Comparison of ENCODE assay signal across 18 cellular contexts in genomic region chr10:6138456-6138855, GRCh38. TPM values are rescaled to one million over a fixed set of nuclear protein-coding genes. Genes with fewer than 3 reads are reported as not detected.
DNase-seq lines count a peak whose midpoint lies in the region; ATAC-seq and TF ChIP-seq lines count a peak whose summit lies in the region.
"Had no signal": no experiment of that assay in that cellular context is flagged by ENCODE, and none has a peak within 500 bp of the region (broad histone marks: within the 10 kb centered on the region; RNA-seq: fewer than 3 reads in every experiment).

No MANE protein-coding gene starts in this region.

- ATAC-seq in T-helper 17 cell: no peak
- ATAC-seq: CD8-positive, alpha-beta T cell; HepG2 had no signal

- H3K4me3 ChIP-seq in sigmoid colon: no peak overlapping the region
- H3K4me3 ChIP-seq: BLaER1 treated with 17β-estradiol and CSF1 and Interleukin-3, amounts not matched to agents 10 nM and 100 nM; GM23248; HAP-1 had no signal

- no peaks in the 10 kb centered on the region for H3K4me1 ChIP-seq in sigmoid colon
- H3K4me1 ChIP-seq: HAP-1 had no signal

- POLR2A ChIA-PET in activated CD4-positive, alpha-beta memory T cell treated with anti-CD3 and anti-CD28 coated beads for 36 hours (lab: Charles Lee): no interaction called here
- POLR2A ChIA-PET in activated CD4-positive, alpha-beta memory T cell treated with anti-CD3 and anti-CD28 coated beads, Interleukin-2, amount 10 ng/mL, durations not matched to agents 7 days and 5 days (lab: Charles Lee): interaction anchor here (1.4 to 1.5 kb wide), 2 partner anchors 10 to 29 kb away, joined by 3 to 5 read pairs; no protein-coding TSS in a partner anchor

- H3K4me1 Mint-ChIP-seq in activated CD4-positive, alpha-beta memory T cell treated with anti-CD3 and anti-CD28 coated beads for 36 hours (ENCODE audit: low read depth): peaks cover 82% of the 10 kb centered on the region
- H3K4me1 Mint-ChIP-seq in activated CD4-positive, alpha-beta memory T cell treated with anti-CD3 and anti-CD28 coated beads, Interleukin-2, amount 10 ng/mL, durations not matched to agents 7 days and 5 days: peaks cover 84% of the 10 kb centered on the region
- peaks cover 67% of the 10 kb centered on the region for H3K4me1 Mint-ChIP-seq in T-helper 17 cell

- WGBS in sigmoid colon, 2 donors: 95 to 96% methylated on average over 11 of the region's 11 CpGs

- TF ChIP-seq CTCF in sigmoid colon (IDR thresholded peaks at IDR 0.05): no peak

- no peaks in the 10 kb centered on the region for H3K36me3 Mint-ChIP-seq in activated CD4-positive, alpha-beta memory T cell treated with anti-CD3 and anti-CD28 coated beads for 36 hours
- no peaks in the 10 kb centered on the region for H3K36me3 Mint-ChIP-seq in activated CD4-positive, alpha-beta memory T cell treated with anti-CD3 and anti-CD28 coated beads, Interleukin-2, amount 10 ng/mL, durations not matched to agents 7 days and 5 days (ENCODE audit: low read depth)
- no peaks in the 10 kb centered on the region for H3K36me3 Mint-ChIP-seq in T-helper 17 cell (ENCODE audit: low read depth)
- H3K36me3 Mint-ChIP-seq: CD8-positive, alpha-beta T cell had no signal

- H3K9me3 ChIP-seq in T-helper 17 cell (ENCODE audit: control insufficient read depth, low read length, poor library complexity, severe bottlenecking): no peaks in the 10 kb centered on the region
- no peaks in the 10 kb centered on the region for H3K9me3 ChIP-seq in sigmoid colon
- H3K9me3 ChIP-seq: BLaER1 treated with 17β-estradiol and CSF1 and Interleukin-3, amounts not matched to agents 10 nM and 100 nM; HAP-1 had no signal

- no peak overlapping the region for H3K27ac ChIP-seq in sigmoid colon
- H3K27ac ChIP-seq: BLaER1 treated with 17β-estradiol and CSF1 and Interleukin-3, amounts not matched to agents 10 nM and 100 nM; GM23248 had no signal

- CTCF ChIA-PET in activated CD4-positive, alpha-beta memory T cell treated with anti-CD3 and anti-CD28 coated beads for 36 hours (lab: Charles Lee): interaction anchor here (0.6 to 1.6 kb wide), 4 partner anchors 12 to 443 kb away, joined by 3 to 5 read pairs (median 3); partner anchors contain the start of gene PFKFB3
- CTCF ChIA-PET in activated CD4-positive, alpha-beta memory T cell treated with anti-CD3 and anti-CD28 coated beads, Interleukin-2, amount 10 ng/mL, durations not matched to agents 7 days and 5 days (lab: Charles Lee): interaction anchor here (0.6 to 1.9 kb wide), 2 partner anchors 33 to 130 kb away, joined by 3 to 6 read pairs; no protein-coding TSS in a partner anchor

- no peak for TF ChIP-seq POLR2A in sigmoid colon (IDR thresholded peaks at IDR 0.05)

- TF ChIP-seq EP300 in sigmoid colon (IDR thresholded peaks at IDR 0.05): no peak

- in situ Hi-C loops in ACHN (cut with HindIII; ENCODE audit: low pct_ligation_motif_present, low pct_unique_long_range_greater_than_20kb, low sequenced_read_pairs): no loop called here

- DNase-seq in activated CD4-positive, alpha-beta memory T cell treated with anti-CD3 and anti-CD28 coated beads for 36 hours: no peak
- no peak for DNase-seq in activated CD4-positive, alpha-beta memory T cell treated with anti-CD3 and anti-CD28 coated beads, Interleukin-2, amount 10 ng/mL, durations not matched to agents 7 days and 5 days
- DNase-seq in T-helper 17 cell (no peak), dermis microvascular lymphatic vessel endothelial cell (ENCODE audit: low read depth in 2 of 2) (peak; percentile 85 to 94), sigmoid colon (peak; percentile 17), nucleus accumbens (lab: John Stamatoyannopoulos, UW) (no peak), ACHN (no peak)
- no peak for DNase-seq in activated CD4-positive, alpha-beta T cell treated with anti-CD3 and anti-CD28 coated beads, Interleukin-2, amount 50 U/mL, for 48 hours
- DNase-seq: 8988T; Calu3; CD8-positive, alpha-beta T cell; DMS79 treated with DMSO at 0.1 percent for 48 hours; GF-D8; GM23248 had no signal

- H3K27me3 ChIP-seq in sigmoid colon: peaks cover 0 to 44% (median 0%) of the 10 kb centered on the region in 3 donors

- H3K36me3 ChIP-seq in sigmoid colon: no peaks in the 10 kb centered on the region
- H3K36me3 ChIP-seq: BLaER1 treated with 17β-estradiol and CSF1 and Interleukin-3, amounts not matched to agents 10 nM and 100 nM; HAP-1 had no signal

- H3K9me3 Mint-ChIP-seq in activated CD4-positive, alpha-beta memory T cell treated with anti-CD3 and anti-CD28 coated beads for 36 hours: no peaks in the 10 kb centered on the region
- H3K9me3 Mint-ChIP-seq in activated CD4-positive, alpha-beta memory T cell treated with anti-CD3 and anti-CD28 coated beads, Interleukin-2, amount 10 ng/mL, durations not matched to agents 7 days and 5 days: no peaks in the 10 kb centered on the region
- H3K9me3 Mint-ChIP-seq: CD8-positive, alpha-beta T cell had no signal

- no peak overlapping the region for H3K4me3 Mint-ChIP-seq in activated CD4-positive, alpha-beta memory T cell treated with anti-CD3 and anti-CD28 coated beads for 36 hours
- H3K4me3 Mint-ChIP-seq in activated CD4-positive, alpha-beta memory T cell treated with anti-CD3 and anti-CD28 coated beads, Interleukin-2, amount 10 ng/mL, durations not matched to agents 7 days and 5 days: no peak overlapping the region
- H3K4me3 Mint-ChIP-seq in T-helper 17 cell: no peak overlapping the region
- H3K4me3 Mint-ChIP-seq: B cell; CD8-positive, alpha-beta T cell had no signal

- peaks cover 10% of the 10 kb centered on the region for H3K27me3 Mint-ChIP-seq in activated CD4-positive, alpha-beta memory T cell treated with anti-CD3 and anti-CD28 coated beads for 36 hours
- H3K27me3 Mint-ChIP-seq in activated CD4-positive, alpha-beta memory T cell treated with anti-CD3 and anti-CD28 coated beads, Interleukin-2, amount 10 ng/mL, durations not matched to agents 7 days and 5 days: peaks cover 27% of the 10 kb centered on the region
- H3K27me3 Mint-ChIP-seq in T-helper 17 cell: no peaks in the 10 kb centered on the region

- peak overlapping the region; percentile 25 for H3K27ac Mint-ChIP-seq in activated CD4-positive, alpha-beta memory T cell treated with anti-CD3 and anti-CD28 coated beads for 36 hours
- H3K27ac Mint-ChIP-seq in activated CD4-positive, alpha-beta memory T cell treated with anti-CD3 and anti-CD28 coated beads, Interleukin-2, amount 10 ng/mL, durations not matched to agents 7 days and 5 days: no peak overlapping the region
- peak overlapping the region; percentile 97 for H3K27ac Mint-ChIP-seq in T-helper 17 cell
- H3K27ac Mint-ChIP-seq: B cell; CD8-positive, alpha-beta T cell had no signal

- intact Hi-C loops in activated CD4-positive, alpha-beta memory T cell treated with anti-CD3 and anti-CD28 coated beads for 36 hours (cut with micrococcal nuclease): no loop called here
- intact Hi-C loops in sigmoid colon (cut with DNase I): no loop called here

RNA-seq across cellular contexts. Expression of gene RBM17, which starts 49.6 kb away (rescaled TPM):
- total RNA-seq in activated CD4-positive, alpha-beta memory T cell treated with anti-CD3 and anti-CD28 coated beads for 36 hours: 100 to 1,000 TPM; 151 to 155 TPM
- 100 to 1,000 TPM; 155 to 157 TPM for total RNA-seq in activated CD4-positive, alpha-beta memory T cell treated with anti-CD3 and anti-CD28 coated beads, Interleukin-2, amount 10 ng/mL, durations not matched to agents 7 days and 5 days
- 100 to 1,000 TPM; 133 to 146 TPM for total RNA-seq in T-helper 17 cell
- total RNA-seq in dermis microvascular lymphatic vessel endothelial cell: 25.9 and 29.5 TPM in 2 replicates
- total RNA-seq in sigmoid colon: 10 to 100 TPM; 50.8 to 63.1 (median 54.8) TPM
- 10 to 100 TPM; 32.8 to 74.2 (median 40.2) TPM for polyA plus RNA-seq in sigmoid colon

Comparison
In these comparisons a context has a peak if more than half of its experiments do, and no peak if none do; other contexts are left out.
1. DNase-seq: peak in dermis microvascular lymphatic vessel endothelial cell (2 of 2) and sigmoid colon (single experiment); none in activated CD4-positive, alpha-beta memory T cell treated with anti-CD3 and anti-CD28 coated beads for 36 hours (single experiment), activated CD4-positive, alpha-beta memory T cell treated with anti-CD3 and anti-CD28 coated beads, Interleukin-2, amount 10 ng/mL, durations not matched to agents 7 days and 5 days (single experiment), T-helper 17 cell (0 of 3), nucleus accumbens (0 of 56), ACHN (single experiment) and activated CD4-positive, alpha-beta T cell treated with anti-CD3 and anti-CD28 coated beads, Interleukin-2, amount 50 U/mL, for 48 hours (0 of 2).